ENCODE assay signal across 8 cellular contexts in the genomic region with DNA sequence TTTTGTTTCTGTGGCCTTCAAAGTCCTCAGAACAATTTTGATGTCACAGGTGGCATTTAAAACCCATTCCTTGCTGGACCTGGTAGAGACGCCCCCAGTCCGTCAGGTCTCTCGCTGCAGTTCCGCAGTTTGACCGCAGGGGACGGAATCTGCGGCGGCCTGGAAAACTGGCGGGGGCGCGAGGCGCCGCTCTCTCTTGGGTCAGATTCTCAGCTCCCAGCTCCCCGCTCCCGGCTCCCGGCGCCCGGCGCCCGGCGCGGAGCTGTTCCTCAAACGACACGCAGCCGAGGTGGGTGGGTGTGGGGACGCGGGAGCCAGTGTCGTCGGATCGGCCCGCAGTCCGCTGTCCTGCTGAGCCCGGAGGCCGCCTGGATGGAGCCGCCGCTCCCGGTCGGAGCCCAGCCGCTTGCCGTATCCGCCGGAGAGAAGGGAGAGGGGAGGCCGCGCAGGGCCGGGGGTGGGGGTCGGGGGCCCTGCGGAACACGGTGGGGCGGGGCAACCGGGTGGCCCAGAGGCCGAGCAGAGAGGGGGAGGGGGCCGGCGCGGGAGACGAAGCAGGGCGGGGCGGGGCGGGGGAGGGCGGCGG. TPM values are rescaled to one million over a fixed set of nuclear protein-coding genes. Genes with fewer than 3 reads are reported as not detected.
DNase-seq lines count a peak whose midpoint lies in the region; ATAC-seq, FAIRE-seq and TF ChIP-seq lines count a peak whose summit lies in the region.

Gene OCRL (plus strand): TSS at position 192 of the 586 bp plus-strand sequence. CDS start 181 bp downstream, at position 373.

- no peaks in the 10 kb centered on the region for H3F3A ChIP-seq in DOHH2 (ENCODE audit: control insufficient read depth, insufficient read depth)

- no peak within 1 kb of the TSS for H2AFZ ChIP-seq in neuron (ENCODE audit: low read depth, low read length)

- FAIRE-seq in frontal cortex (lab: Jason Lieb, UNC): no peak

- H3K27me3 ChIP-seq in DOHH2 (ENCODE audit: control insufficient read depth, low read length) (no peaks in the 10 kb centered on the region), HUES64 (ENCODE audit: insufficient read depth, low read length) (no peaks in the 10 kb centered on the region), neuron (ENCODE audit: insufficient read depth, low read length) (no peaks in the 10 kb centered on the region), transverse colon (no peaks in the 10 kb centered on the region)

- H3K9me3 ChIP-seq in DOHH2 (ENCODE audit: control insufficient read depth, insufficient read depth, low read length): no peaks in the 10 kb centered on the region
- no peaks in the 10 kb centered on the region for H3K9me3 ChIP-seq in HUES64 (ENCODE audit: insufficient read depth, low read depth, low read length)
- H3K9me3 ChIP-seq in neuron (ENCODE audit: low read length): no peaks in the 10 kb centered on the region
- no peaks in the 10 kb centered on the region for H3K9me3 ChIP-seq in transverse colon

- intact Hi-C loops in transverse colon (cut with DNase I; ENCODE audit: low total_unique reads): no loop called here

- 1% methylated on average over 42 of the region's 60 CpGs for WGBS in HUES64
- WGBS in transverse colon (ENCODE audit: low coverage in 1 of 2), 2 donors: 41% methylated on average over 48 of the region's 60 CpGs; no CpG with 5 or more reads in 1 of the 2 donors

- H3K27ac ChIP-seq in DOHH2 (ENCODE audit: low read depth, low read length) (no peak within 1 kb of the TSS), HUES64 (ENCODE audit: low read depth, low read length) (peak within 1 kb of the TSS; percentile 80; the same call in 1 of the 2 replicates), transverse colon (peak within 1 kb of the TSS; percentile 79 to 92 (median 87))

- peak within 1 kb of the TSS; percentile 82 for H3K9ac ChIP-seq in HUES64 (ENCODE audit: low read depth, low read length)

- peak within 1 kb of the TSS; percentile 74 for H3K4me3 ChIP-seq in DOHH2 (ENCODE audit: low read length)
- peak within 1 kb of the TSS; percentile 78 for H3K4me3 ChIP-seq in HUES64 (ENCODE audit: low read length)
- peak within 1 kb of the TSS; percentile 69 for H3K4me3 ChIP-seq in neuron (ENCODE audit: low read length)
- H3K4me3 ChIP-seq in transverse colon: peak within 1 kb of the TSS; percentile 53 to 76 (median 66)

- peaks cover 2% of the 10 kb centered on the region; the same call in 1 of the 2 replicates for H3K79me2 ChIP-seq in DOHH2 (ENCODE audit: control insufficient read depth, low read length)

- H3K4me1 ChIP-seq in DOHH2 (ENCODE audit: control insufficient read depth, low read length): peaks cover 6% of the 10 kb centered on the region; the same call in 1 of the 2 replicates
- no peaks in the 10 kb centered on the region for H3K4me1 ChIP-seq in HUES64 (ENCODE audit: insufficient read depth, low read length)
- peaks cover 4% of the 10 kb centered on the region for H3K4me1 ChIP-seq in neuron (ENCODE audit: insufficient read depth, low read length)
- H3K4me1 ChIP-seq in transverse colon: peaks cover 0 to 7% (median 0%) of the 10 kb centered on the region in 4 donors

- peak within 1 kb of the TSS; percentile 76 for H3K4me2 ChIP-seq in DOHH2 (ENCODE audit: low read length)

- peak; percentile 45 for TF ChIP-seq POLR2A in transverse colon (IDR thresholded peaks at IDR 0.05)

- H4K20me1 ChIP-seq in DOHH2 (ENCODE audit: control insufficient read depth, insufficient read depth, low read depth, low read length): no peaks in the 10 kb centered on the region

- no peak for TF ChIP-seq EP300 in transverse colon (IDR thresholded peaks at IDR 0.05; ENCODE audit: low read depth)

- no peaks in the 10 kb centered on the region for H3K36me3 ChIP-seq in DOHH2 (ENCODE audit: control insufficient read depth, low read length)
- peaks cover 18% of the 10 kb centered on the region for H3K36me3 ChIP-seq in HUES64 (ENCODE audit: insufficient read depth, low read length)
- no peaks in the 10 kb centered on the region for H3K36me3 ChIP-seq in neuron (ENCODE audit: insufficient read depth, low read length)
- no peaks in the 10 kb centered on the region for H3K36me3 ChIP-seq in transverse colon

- in situ Hi-C loops in transverse colon (cut with MboI; ENCODE audit: low pct_ligation_motif_present in 1 of 4, low pct_unique_long_range_greater_than_20kb in 1 of 4, low sequenced_read_pairs in 3 of 4): no loop called here

- DNase-seq in activated naive CD4-positive, alpha-beta T cell (lab: John Stamatoyannopoulos, UW): peak in 3 of 4 experiments; percentile 1 to 23 (median 6)
- peak; percentile 64 to 66 for DNase-seq in frontal cortex (ENCODE audit: low spot score in 2 of 2)
- peak; percentile 71 for DNase-seq in transverse colon

- TF ChIP-seq CTCF in DOHH2 (IDR thresholded peaks at IDR 0.05; ENCODE audit: low read depth, low read length, poor library complexity, severe bottlenecking) (peak; percentile 54), transverse colon (IDR thresholded peaks at IDR 0.05) (peak; percentile 59 to 80 (median 78))

- no peaks in the 10 kb centered on the region for H3K9me2 ChIP-seq in DOHH2 (replicated peaks; ENCODE audit: control insufficient read depth, low read length)

- ATAC-seq in GM21515 (IDR thresholded peaks at IDR 0.05; ENCODE audit: unreplicated experiment): peak; percentile 99

TF ChIP-seq in PFSK-1, 5 proteins besides CTCF, POLR2A, EP300 and RAD21:
- TF ChIP-seq, protein P1, sequence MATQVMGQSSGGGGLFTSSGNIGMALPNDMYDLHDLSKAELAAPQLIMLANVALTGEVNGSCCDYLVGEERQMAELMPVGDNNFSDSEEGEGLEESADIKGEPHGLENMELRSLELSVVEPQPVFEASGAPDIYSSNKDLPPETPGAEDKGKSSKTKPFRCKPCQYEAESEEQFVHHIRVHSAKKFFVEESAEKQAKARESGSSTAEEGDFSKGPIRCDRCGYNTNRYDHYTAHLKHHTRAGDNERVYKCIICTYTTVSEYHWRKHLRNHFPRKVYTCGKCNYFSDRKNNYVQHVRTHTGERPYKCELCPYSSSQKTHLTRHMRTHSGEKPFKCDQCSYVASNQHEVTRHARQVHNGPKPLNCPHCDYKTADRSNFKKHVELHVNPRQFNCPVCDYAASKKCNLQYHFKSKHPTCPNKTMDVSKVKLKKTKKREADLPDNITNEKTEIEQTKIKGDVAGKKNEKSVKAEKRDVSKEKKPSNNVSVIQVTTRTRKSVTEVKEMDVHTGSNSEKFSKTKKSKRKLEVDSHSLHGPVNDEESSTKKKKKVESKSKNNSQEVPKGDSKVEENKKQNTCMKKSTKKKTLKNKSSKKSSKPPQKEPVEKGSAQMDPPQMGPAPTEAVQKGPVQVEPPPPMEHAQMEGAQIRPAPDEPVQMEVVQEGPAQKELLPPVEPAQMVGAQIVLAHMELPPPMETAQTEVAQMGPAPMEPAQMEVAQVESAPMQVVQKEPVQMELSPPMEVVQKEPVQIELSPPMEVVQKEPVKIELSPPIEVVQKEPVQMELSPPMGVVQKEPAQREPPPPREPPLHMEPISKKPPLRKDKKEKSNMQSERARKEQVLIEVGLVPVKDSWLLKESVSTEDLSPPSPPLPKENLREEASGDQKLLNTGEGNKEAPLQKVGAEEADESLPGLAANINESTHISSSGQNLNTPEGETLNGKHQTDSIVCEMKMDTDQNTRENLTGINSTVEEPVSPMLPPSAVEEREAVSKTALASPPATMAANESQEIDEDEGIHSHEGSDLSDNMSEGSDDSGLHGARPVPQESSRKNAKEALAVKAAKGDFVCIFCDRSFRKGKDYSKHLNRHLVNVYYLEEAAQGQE (IDR thresholded peaks at IDR 0.05; ENCODE audit: insufficient read depth in 1 of 2, low read depth in 2 of 2, low read length in 2 of 2): no peak
- TF ChIP-seq SIN3A (IDR thresholded peaks at IDR 0.05; ENCODE audit: borderline replicate concordance, insufficient read depth, low read length) (no peak), TAF1 (IDR thresholded peaks at IDR 0.05; ENCODE audit: borderline replicate concordance, insufficient read depth, low read length) (peak; percentile 61; the same call in 1 of the 2 replicates), POLR2AphosphoS5 (IDR thresholded peaks at IDR 0.05; ENCODE audit: low read depth, low read length) (peak; percentile 42; the same call in 1 of the 2 replicates)

RNA-seq across cellular contexts. Expression of gene OCRL, which starts in this region (rescaled TPM):
- 11.7 TPM for polyA plus RNA-seq in HUES64 (2013, experiment 1 of 2)
- polyA plus RNA-seq in HUES64 (2013, experiment 2 of 2): 13.5 TPM
- 14.6 TPM for polyA plus RNA-seq in PFSK-1 (2012; ENCODE audit: insufficient read length, low read depth)
- total RNA-seq in frontal cortex: 38.7 TPM
- total RNA-seq in transverse colon: 10 to 100 TPM; 14.2 to 27.9 (median 20.0) TPM

Comparison
In these comparisons a context has a peak if more than half of its experiments do, and no peak if none do; other contexts are left out.
1. DNase-seq: peak in every context shown above with its lines; median percentile 71 in transverse colon; 65 in frontal cortex; 6 in activated naive CD4-positive, alpha-beta T cell.